30 cellular contexts compared by ENCODE assay signal in the genomic region with DNA sequence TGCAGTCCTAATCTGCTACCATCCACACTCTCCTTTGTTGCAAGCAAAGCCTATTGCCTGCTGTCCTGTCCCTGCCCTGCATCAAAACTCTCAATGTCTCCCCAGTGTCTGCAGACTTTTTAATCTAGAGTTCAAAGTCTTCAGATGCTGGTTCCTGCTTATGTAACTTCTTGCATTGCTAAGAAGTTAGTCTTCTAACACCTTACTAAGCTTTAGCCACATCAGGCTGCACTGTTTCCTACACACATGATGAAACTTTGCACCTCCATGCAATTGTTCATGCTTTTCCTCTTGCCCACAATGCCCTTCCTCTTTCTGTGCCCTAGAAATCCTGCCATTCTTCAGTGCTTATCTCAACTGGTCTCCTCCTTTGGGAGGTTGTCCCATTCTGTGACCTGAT. TPM values are rescaled to one million over a fixed set of nuclear protein-coding genes. Genes with fewer than 3 reads are reported as not detected.
DNase-seq lines count a peak whose midpoint lies in the region; ATAC-seq, FAIRE-seq and TF ChIP-seq lines count a peak whose summit lies in the region.
"Had no signal": no experiment of that assay in that cellular context is flagged by ENCODE, and none has a peak within 500 bp of the region (broad histone marks: within the 10 kb centered on the region; RNA-seq: fewer than 3 reads in every experiment).

No MANE protein-coding gene starts in this region.

- intact Hi-C loops in spleen (cut with DNase I; ENCODE audit: low total_unique reads) = no loop called here

- FAIRE-seq in GM18507 (lab: Jason Lieb, UNC) = peak; percentile 9
- FAIRE-seq: endothelial cell of umbilical vein had no signal

- H3K4me1 ChIP-seq in hepatocyte (ENCODE audit: insufficient read depth) = no peaks in the 10 kb centered on the region
- peaks cover 0 to 28% (median 7%) of the 10 kb centered on the region in 6 donors for H3K4me1 ChIP-seq in spleen
- H3K4me1 ChIP-seq: breast epithelium, parathyroid adenoma, SJSA1, thyroid gland had no signal

- TF ChIP-seq POLR2A in spleen (IDR thresholded peaks at IDR 0.05) = no peak

- no peaks in the 10 kb centered on the region for H3K9me2 ChIP-seq in hepatocyte (replicated peaks; ENCODE audit: insufficient read depth)

- DNase-seq in GM18507 (ENCODE audit: extremely low spot score, insufficient read length, low read depth) (no peak), NOMO-1 treated with dmso at 0.1 percent for 144 hours (lab: John Stamatoyannopoulos, UW; ENCODE audit: unreplicated experiment) (peak; percentile 27), hepatocyte (ENCODE audit: low spot score) (peak; percentile 33), spleen (no peak), COR-L47 (lab: John Stamatoyannopoulos, UW) (no peak)
- DNase-seq in stimulated activated CD4-positive, alpha-beta T cell treated with anti-CD3 and anti-CD28 coated beads, Interleukin-12 subunit alpha, Interleukin-12 subunit beta, amount 100 ng/mL, for 4 hours = no peak
- DNase-seq: activated CD4-positive, alpha-beta T cell treated with anti-CD3 and anti-CD28 coated beads, Interleukin-2, amount 50 U/mL, for 1 hour; activated CD8-positive, alpha-beta memory T cell treated with anti-CD3 and anti-CD28 coated beads, Interleukin-2, amount 10 ng/mL, durations not matched to agents 7 days and 5 days; activated gamma-delta T cell; activated naive CD8-positive, alpha-beta T cell treated with anti-CD3 and anti-CD28 coated beads for 36 hours; activated T-cell treated with anti-CD3 and anti-CD28 coated beads, Interleukin-2, amount 50 U/mL, for 4 hours; anterior cingulate cortex; C1 segment of cervical spinal cord; DND-41; hypothalamus; left cardiac atrium; NCI-H1105; NCI-H2029; NCI-H524; right cardiac atrium; stimulated activated CD4-positive, alpha-beta T cell treated with anti-CD3 and anti-CD28 coated beads, Interleukin-2, amount 100 ng/mL, for 48 hours; stomach; T-cell; thyroid gland had no signal

- H3K79me2 ChIP-seq in hepatocyte = no peaks in the 10 kb centered on the region
- H3K79me2 ChIP-seq: parathyroid adenoma had no signal

- TF ChIP-seq CTCF in hepatocyte (IDR thresholded peaks at IDR 0.05; ENCODE audit: poor library complexity) (no peak), spleen (IDR thresholded peaks at IDR 0.05 in 8 of 11, conservative IDR thresholded peaks at IDR 0.05 in 3 of 11) (no peak)

- H3K4me3 ChIP-seq in hepatocyte = no peak overlapping the region
- H3K4me3 ChIP-seq in spleen = no peak overlapping the region
- H3K4me3 ChIP-seq: breast epithelium, SJSA1, stomach, thyroid gland had no signal

- H4K20me1 ChIP-seq in hepatocyte (ENCODE audit: insufficient read depth, poor library complexity, severe bottlenecking) = no peaks in the 10 kb centered on the region

- H3K27me3 ChIP-seq in hepatocyte (no peaks in the 10 kb centered on the region), spleen (replicated peaks in 1 of 7) (no peaks in the 10 kb centered on the region)
- H3K27me3 ChIP-seq: breast epithelium, SJSA1, stomach, thyroid gland had no signal

- no peak overlapping the region for H2AFZ ChIP-seq in hepatocyte
- H2AFZ ChIP-seq: parathyroid adenoma had no signal

- H3K36me3 ChIP-seq in hepatocyte (replicated peaks; ENCODE audit: insufficient read depth, low read depth) (no peaks in the 10 kb centered on the region), spleen (no peaks in the 10 kb centered on the region)
- H3K36me3 ChIP-seq: breast epithelium, SJSA1, stomach, thyroid gland had no signal

- no peak for ATAC-seq in GM18907 (IDR thresholded peaks at IDR 0.05; ENCODE audit: unreplicated experiment)
- ATAC-seq: activated CD8-positive, alpha-beta memory T cell treated with anti-CD3 and anti-CD28 coated beads, Interleukin-2, amount 10 ng/mL, durations not matched to agents 7 days and 5 days; activated T-cell treated with anti-CD3 and anti-CD28 coated beads, Interleukin-2, amount 50 U/mL, for 4 hours; left cardiac atrium; T-cell; WTC11 had no signal

- H3K27ac ChIP-seq in hepatocyte = peak overlapping the region; percentile 44
- peak overlapping the region in 6 of 8 donors; percentile 9 to 79 (median 68) for H3K27ac ChIP-seq in spleen
- H3K27ac ChIP-seq: breast epithelium, parathyroid adenoma, SJSA1, stomach, thyroid gland had no signal

- H3K9me3 ChIP-seq in hepatocyte (ENCODE audit: low read depth) = no peaks in the 10 kb centered on the region
- H3K9me3 ChIP-seq in spleen = no peaks in the 10 kb centered on the region
- H3K9me3 ChIP-seq: breast epithelium, SJSA1, stomach, thyroid gland had no signal

- H3K4me2 ChIP-seq in hepatocyte = no peak overlapping the region

RNA-seq across cellular contexts. Expression of a gene that starts 16.2 kb away (rescaled TPM):
- 64.3 and 111 TPM in 2 replicates for total RNA-seq in hepatocyte
- polyA plus RNA-seq in hepatocyte = 19.8 and 20.0 TPM in 2 replicates
- 100 to 1,000 TPM in 1 of 7 donors, 10 to 100 TPM in 6; 61.1 to 124 (median 91.9) TPM for total RNA-seq in spleen
- 10 to 100 TPM in 1 of 3 donors, 1 to 10 TPM in 2; 7.1 to 10.3 (median 8.3) TPM for polyA plus RNA-seq in spleen

Comparison
In these comparisons a context has a peak if more than half of its experiments do, and no peak if none do; other contexts are left out.
1. DNase-seq: peak in NOMO-1 treated with dmso at 0.1 percent for 144 hours (single experiment) and hepatocyte (single experiment); none in GM18507 (single experiment), spleen (single experiment), COR-L47 (single experiment) and stimulated activated CD4-positive, alpha-beta T cell treated with anti-CD3 and anti-CD28 coated beads, Interleukin-12 subunit alpha, Interleukin-12 subunit beta, amount 100 ng/mL, for 4 hours (single experiment).